Comparison of ENCODE assay signal across 20 cellular contexts in the genomic region with DNA sequence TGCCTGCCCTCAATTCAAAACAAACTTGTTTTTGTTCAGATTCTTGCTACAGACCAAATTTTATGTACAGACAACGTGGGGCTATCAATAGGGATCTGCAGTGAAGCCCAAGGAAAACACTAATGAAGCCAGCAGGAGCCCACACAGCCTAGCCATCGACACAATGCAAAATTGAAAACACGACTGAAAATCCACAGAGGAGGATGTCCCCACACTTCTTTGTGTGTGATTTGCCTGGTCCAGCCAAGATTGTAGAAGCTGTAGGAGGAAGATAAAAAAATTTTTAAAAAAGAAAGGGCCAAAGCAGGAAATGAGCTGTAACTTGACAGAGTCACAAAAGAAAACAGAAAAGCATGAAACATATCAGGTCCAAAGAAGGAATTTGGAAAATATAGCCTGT. TPM values are rescaled to one million over a fixed set of nuclear protein-coding genes. Genes with fewer than 3 reads are reported as not detected.
"Had no signal": no experiment of that assay in that cellular context is flagged by ENCODE, and none has a peak within 500 bp of the region (broad histone marks: within the 10 kb centered on the region; RNA-seq: fewer than 3 reads in every experiment).

No MANE protein-coding gene starts in this region.

- H3K27me3 ChIP-seq: SJSA1, upper lobe of right lung had no signal

- H3K27ac ChIP-seq: epithelial cell of prostate, neutrophil, SJSA1, skin epidermis, upper lobe of right lung had no signal

- DNase-seq: activated CD4-positive, alpha-beta T cell treated with anti-CD3 and anti-CD28 coated beads, Interleukin-2, amount 50 U/mL, for 1 hour; activated CD4-positive, CD25-positive, alpha-beta regulatory T cell; activated gamma-delta T cell treated with Interleukin-2 at 50 U/mL for 16 hours; activated T-cell treated with anti-CD3 and anti-CD28 coated beads, Interleukin-2, amount 50 U/mL, for 1 hour; amniotic stem cell; effector memory CD4-positive, alpha-beta T cell; head of caudate nucleus; mucosa of descending colon; naive thymus-derived CD4-positive, alpha-beta T cell; stimulated activated naive CD8-positive, alpha-beta T cell treated with anti-CD3 and anti-CD28 coated beads, Interleukin-15, amount 100 ng/mL, for 72 hours; upper lobe of right lung had no signal

- H3K27ac Mint-ChIP-seq: activated naive CD8-positive, alpha-beta T cell; brain had no signal

- H3K4me3 Mint-ChIP-seq: brain had no signal

- H3K4me1 ChIP-seq: upper lobe of right lung had no signal

- ATAC-seq: left lobe of liver; mucosa of descending colon; naive thymus-derived CD4-positive, alpha-beta T cell; stimulated activated naive CD8-positive, alpha-beta T cell treated with anti-CD3 and anti-CD28 coated beads, Interleukin-15, amount 100 ng/mL, for 72 hours; upper lobe of right lung had no signal

- H3K9me3 ChIP-seq: mucosa of descending colon, neutrophil, SJSA1, upper lobe of right lung had no signal

- H3K4me3 ChIP-seq: mucosa of descending colon, SJSA1, skin epidermis, upper lobe of right lung had no signal

- H3K9me3 Mint-ChIP-seq: brain; stimulated activated naive CD8-positive, alpha-beta T cell treated with anti-CD3 and anti-CD28 coated beads, Interleukin-15, amount 100 ng/mL, for 72 hours had no signal

- H3K36me3 Mint-ChIP-seq: brain; naive thymus-derived CD4-positive, alpha-beta T cell had no signal

- H3K36me3 ChIP-seq: neutrophil, SJSA1, upper lobe of right lung had no signal

RNA-seq across cellular contexts. Expression of a gene that starts 34.8 kb away (rescaled TPM):
- total RNA-seq: fibroblast of lung; left lobe of liver; naive thymus-derived CD4-positive, alpha-beta T cell; renal cortical epithelial cell; SJSA1 had no signal
- polyA plus RNA-seq: fibroblast of lung; naive thymus-derived CD4-positive, alpha-beta T cell had no signal
